In the genomic region with DNA sequence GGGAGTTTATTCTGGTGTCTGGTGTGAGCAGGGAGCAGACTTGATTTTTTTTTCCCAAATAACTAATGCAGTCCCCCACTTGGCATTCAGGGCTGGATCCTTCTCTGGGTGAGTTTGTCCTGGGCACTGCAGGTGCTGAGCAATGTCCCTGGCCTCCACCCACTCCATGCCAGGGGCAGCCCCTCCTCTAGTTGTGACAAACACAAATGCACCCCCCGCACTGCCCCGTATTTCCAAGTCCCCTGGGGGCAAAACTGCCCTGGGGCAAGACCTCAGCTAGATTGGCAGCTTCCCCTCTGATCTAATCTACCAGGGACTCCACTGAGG, we compare ENCODE assay signal across 9 cellular contexts. TPM values are rescaled to one million over a fixed set of nuclear protein-coding genes. Genes with fewer than 3 reads are reported as not detected.
DNase-seq lines count a peak whose midpoint lies in the region; ATAC-seq, FAIRE-seq and TF ChIP-seq lines count a peak whose summit lies in the region.
"Had no signal": no experiment of that assay in that cellular context is flagged by ENCODE, and none has a peak within 500 bp of the region (broad histone marks: within the 10 kb centered on the region; RNA-seq: fewer than 3 reads in every experiment).

No MANE protein-coding gene starts in this region.

- H3K27me3 ChIP-seq in right lobe of liver (no peaks in the 10 kb centered on the region), HepG2 (ENCODE audit: control insufficient read depth in 1 of 2, insufficient read depth in 2 of 2, low read length in 2 of 2) (no peaks in the 10 kb centered on the region), WERI-Rb-1 (ENCODE audit: insufficient read depth, low read depth, severe bottlenecking) (no peaks in the 10 kb centered on the region)

- H3K4me1 Mint-ChIP-seq in activated CD8-positive, alpha-beta T cell treated with anti-CD3 and anti-CD28 coated beads, Interleukin-2, amount 10 ng/mL, durations not matched to agents 7 days and 5 days (ENCODE audit: low read depth) = peaks cover 72% of the 10 kb centered on the region
- peaks cover 29% of the 10 kb centered on the region for H3K4me1 Mint-ChIP-seq in mesothelial cell of epicardium

- H3K79me2 ChIP-seq in HepG2 (ENCODE audit: insufficient read depth, low read length) = peaks cover 3% of the 10 kb centered on the region

- intact Hi-C loops in right lobe of liver (cut with DNase I) = no loop called here
- intact Hi-C loops in HepG2 (cut with micrococcal nuclease; ENCODE audit: unreplicated experiment) = no loop called here

- WGBS in right lobe of liver (ENCODE audit: insufficient coverage, low coverage, low lambda C conversion rate, missing lambda C conversion rate) = 60% methylated on average over 2 of the region's 2 CpGs
- WGBS in HepG2 (ENCODE audit: low lambda C conversion rate) = no CpG with 5 or more reads among the region's 2 CpGs

- H3K36me3 Mint-ChIP-seq in activated CD8-positive, alpha-beta T cell treated with anti-CD3 and anti-CD28 coated beads, Interleukin-2, amount 10 ng/mL, durations not matched to agents 7 days and 5 days (ENCODE audit: low read depth) = peaks cover 65% of the 10 kb centered on the region
- H3K36me3 Mint-ChIP-seq in mesothelial cell of epicardium = peaks cover 4% of the 10 kb centered on the region

- H3K9me3 Mint-ChIP-seq in activated CD8-positive, alpha-beta T cell treated with anti-CD3 and anti-CD28 coated beads, Interleukin-2, amount 10 ng/mL, durations not matched to agents 7 days and 5 days (ENCODE audit: insufficient read depth) = no peaks in the 10 kb centered on the region
- no peaks in the 10 kb centered on the region for H3K9me3 Mint-ChIP-seq in mesothelial cell of epicardium

- no peak overlapping the region for H2AFZ ChIP-seq in HepG2 (ENCODE audit: low read length)

- no peaks in the 10 kb centered on the region for H3K36me3 ChIP-seq in right lobe of liver
- no peaks in the 10 kb centered on the region for H3K36me3 ChIP-seq in HepG2 (replicated peaks in 1 of 2; ENCODE audit: control insufficient read depth in 1 of 2, insufficient read depth in 2 of 2, low read length in 2 of 2)
- peaks cover 3% of the 10 kb centered on the region for H3K36me3 ChIP-seq in WERI-Rb-1

- TF ChIP-seq CTCF in right lobe of liver (IDR thresholded peaks at IDR 0.05) (no peak), HepG2 (CRISPR knock-in tag; IDR thresholded peaks at IDR 0.05) (no peak), mesothelial cell of epicardium (IDR thresholded peaks at IDR 0.05; ENCODE audit: unreplicated experiment) (no peak), WERI-Rb-1 (IDR thresholded peaks at IDR 0.05; ENCODE audit: low read depth, low read length) (no peak)

- POLR2A ChIA-PET in HepG2 (lab: Yijun Ruan, JAX) = no interaction called here
- POLR2A ChIA-PET in activated CD8-positive, alpha-beta T cell treated with anti-CD3 and anti-CD28 coated beads, Interleukin-2, amount 10 ng/mL, durations not matched to agents 7 days and 5 days (lab: Charles Lee) = interaction anchor here (1.1 kb wide), 1 partner anchor 38 kb away, joined by 5 read pairs; no protein-coding TSS in a partner anchor

- H3K27ac Mint-ChIP-seq in activated CD8-positive, alpha-beta T cell treated with anti-CD3 and anti-CD28 coated beads, Interleukin-2, amount 10 ng/mL, durations not matched to agents 7 days and 5 days = peak overlapping the region; percentile 92
- H3K27ac Mint-ChIP-seq in mesothelial cell of epicardium = peak overlapping the region; percentile 69

- FAIRE-seq in HepG2 (lab: Jason Lieb, UNC) = no peak

- no TSS peak for BruUV-seq in HepG2 (replicated peaks; lab: Mats Ljungman, UMichigan)

- TF ChIP-seq POLR2A in right lobe of liver (IDR thresholded peaks at IDR 0.05) = no peak
- TF ChIP-seq POLR2A in HepG2 (IDR thresholded peaks at IDR 0.05; ENCODE audit: insufficient read depth in 1 of 2, low read depth in 2 of 2, low read length in 2 of 2) = no peak

- no peak overlapping the region for H3K9ac ChIP-seq in HepG2 (ENCODE audit: insufficient read depth, low read depth, low read length)

- H3K4me2 ChIP-seq in HepG2 (ENCODE audit: low read depth, low read length) = no peak overlapping the region

- no peak for ATAC-seq in right lobe of liver
- no peak for ATAC-seq in HepG2
- ATAC-seq in activated CD8-positive, alpha-beta T cell treated with anti-CD3 and anti-CD28 coated beads, Interleukin-2, amount 10 ng/mL, durations not matched to agents 7 days and 5 days = no peak
- no peak for ATAC-seq in HG03280 (IDR thresholded peaks at IDR 0.05; ENCODE audit: unreplicated experiment)

- TF ChIP-seq RAD21 in HepG2 (CRISPR knock-in tag; IDR thresholded peaks at IDR 0.05) = no peak

- H3K27ac ChIP-seq in right lobe of liver (peak overlapping the region; percentile 15 to 56 (median 49)), HepG2 (ENCODE audit: extremely low read length, insufficient read depth, low read length) (no peak overlapping the region), WERI-Rb-1 (no peak overlapping the region)

- no peaks in the 10 kb centered on the region for H3K9me3 ChIP-seq in right lobe of liver
- no peaks in the 10 kb centered on the region for H3K9me3 ChIP-seq in HepG2 (ENCODE audit: low read length)
- no peaks in the 10 kb centered on the region for H3K9me3 ChIP-seq in WERI-Rb-1 (ENCODE audit: severe bottlenecking)

- DNase-seq in right lobe of liver (peak in 1 of 3 donors; percentile 26), HepG2 (ENCODE audit: low spot score) (no peak), mesothelial cell of epicardium (ENCODE audit: low spot score in 2 of 2, unreplicated experiment in 2 of 2) (no peak), WERI-Rb-1 (no peak), COLO829 (ENCODE audit: low spot score) (no peak), anterior cingulate cortex (lab: John Stamatoyannopoulos, UW) (no peak)
- DNase-seq in activated CD8-positive, alpha-beta T cell treated with anti-CD3 and anti-CD28 coated beads, Interleukin-2, amount 10 ng/mL, durations not matched to agents 7 days and 5 days = no peak
- DNase-seq: NCI-H1694 had no signal

- in situ Hi-C loops in HepG2 (cut with HindIII; ENCODE audit: extremely low pct_ligation_motif_present, low pct_unique_long_range_greater_than_20kb) = no loop called here

- no peaks in the 10 kb centered on the region for H3K27me3 Mint-ChIP-seq in activated CD8-positive, alpha-beta T cell treated with anti-CD3 and anti-CD28 coated beads, Interleukin-2, amount 10 ng/mL, durations not matched to agents 7 days and 5 days (ENCODE audit: low read depth)
- no peaks in the 10 kb centered on the region for H3K27me3 Mint-ChIP-seq in mesothelial cell of epicardium (ENCODE audit: low read depth)

- no peak overlapping the region for H3K4me3 ChIP-seq in right lobe of liver
- H3K4me3 ChIP-seq in HepG2 (replicated peaks in 1 of 3; ENCODE audit: insufficient read depth in 1 of 3, low read depth in 2 of 3, low read length in 3 of 3) = no peak overlapping the region
- no peak overlapping the region for H3K4me3 ChIP-seq in WERI-Rb-1 (ENCODE audit: low read depth, low read length)

- peak overlapping the region; percentile 67 for H3K4me3 Mint-ChIP-seq in activated CD8-positive, alpha-beta T cell treated with anti-CD3 and anti-CD28 coated beads, Interleukin-2, amount 10 ng/mL, durations not matched to agents 7 days and 5 days
- no peak overlapping the region for H3K4me3 Mint-ChIP-seq in mesothelial cell of epicardium

- CTCF ChIA-PET in HepG2 (lab: Yijun Ruan, JAX; ENCODE audit: low intra/inter-chr PET ratio, low total read pairs) = no interaction called here
- CTCF ChIA-PET in activated CD8-positive, alpha-beta T cell treated with anti-CD3 and anti-CD28 coated beads, Interleukin-2, amount 10 ng/mL, durations not matched to agents 7 days and 5 days (lab: Charles Lee) = interaction anchor here (1.6 kb wide), 1 partner anchor 37 kb away, joined by 3 read pairs; no protein-coding TSS in a partner anchor

- TF ChIP-seq EP300 in HepG2 (IDR thresholded peaks at IDR 0.05; ENCODE audit: low read depth in 2 of 2, low read length in 2 of 2) = no peak
- TF ChIP-seq EP300 in HepG2 (CRISPR knock-in tag; IDR thresholded peaks at IDR 0.05; ENCODE audit: borderline replicate concordance) = no peak

- H4K20me1 ChIP-seq in HepG2 (ENCODE audit: insufficient read depth, low read length) = no peaks in the 10 kb centered on the region

- peaks cover 0 to 19% (median 9%) of the 10 kb centered on the region in 4 donors for H3K4me1 ChIP-seq in right lobe of liver
- peaks cover 66% of the 10 kb centered on the region for H3K4me1 ChIP-seq in HepG2 (ENCODE audit: insufficient read depth, low read length)

RNA-seq across cellular contexts. Expression of a gene that starts 6.4 kb away (rescaled TPM):
- 10 to 100 TPM in 4 of 6 experiments, 1 to 10 TPM in 2; 8.3 to 13.8 (median 10.8) TPM for total RNA-seq in right lobe of liver
- 3.5 and 4.3 TPM in 2 replicates for total RNA-seq in HepG2 (2016; rRNA removed; fragmentation: Illumina TruSeq; extraction: Trizol)
- 2.2 and 2.7 TPM in 2 replicates for total RNA-seq in HepG2 (2016; cell fraction: cytosol; rRNA removed; fragmentation: Illumina TruSeq; extraction: Trizol; ENCODE audit: low read depth)
- 3.5 and 4.0 TPM in 2 replicates for total RNA-seq in HepG2 (2016; cell fraction: insoluble cytoplasmic fraction; rRNA removed; fragmentation: Illumina TruSeq; extraction: Trizol)
- 2.7 and 3.2 TPM in 2 replicates for total RNA-seq in HepG2 (2016; cell fraction: membrane; rRNA removed; fragmentation: Illumina TruSeq; extraction: Trizol)
- 2.4 and 2.5 TPM in 2 replicates for total RNA-seq in HepG2 (2016; cell fraction: nucleus; rRNA removed; fragmentation: Illumina TruSeq; extraction: Trizol)
- 17.8 and 20.3 TPM in 2 replicates for polyA plus RNA-seq in HepG2 (2011; rRNA removed)
- 13.9 and 16.9 TPM in 2 replicates for polyA plus RNA-seq in HepG2 (2011; cell fraction: cytosol; rRNA removed)
- 10.8 and 12.6 TPM in 2 replicates for polyA plus RNA-seq in HepG2 (2011; cell fraction: nucleus; rRNA removed)
- 6.2 and 6.8 TPM in 2 replicates for polyA plus RNA-seq in HepG2 (2012)
- polyA plus RNA-seq in HepG2 (2016; cell fraction: cytosol; fragmentation: Illumina TruSeq; extraction: Trizol; ENCODE audit: low read depth) = 0.97 and 1.0 TPM in 2 replicates
- 6.2 and 7.9 TPM in 2 replicates for polyA plus RNA-seq in HepG2 (2016; cell fraction: insoluble cytoplasmic fraction; fragmentation: Illumina TruSeq; extraction: Trizol; ENCODE audit: low read depth)
- polyA plus RNA-seq in HepG2 (2016; cell fraction: membrane; fragmentation: Illumina TruSeq; extraction: Trizol; ENCODE audit: low read depth) = 2.8 TPM in 2 replicates
- polyA plus RNA-seq in HepG2 (2016; cell fraction: nucleus; fragmentation: Illumina TruSeq; extraction: Trizol; ENCODE audit: insufficient read depth, low read depth) = 6.6 and 6.8 TPM in 2 replicates
- polyA minus RNA-seq in HepG2 (2011; rRNA and poly(A)+ RNA removed; ENCODE audit: low replicate concordance) = 23.6 and 71.5 TPM in 2 replicates
- 19.3 and 25.0 TPM in 2 replicates for polyA minus RNA-seq in HepG2 (2011; cell fraction: cytosol; rRNA and poly(A)+ RNA removed)
- 5.3 and 6.0 TPM in 2 replicates for polyA minus RNA-seq in HepG2 (2011; cell fraction: nucleus; rRNA and poly(A)+ RNA removed)
- 100 to 1,000 TPM; 235 to 240 TPM for total RNA-seq in activated CD8-positive, alpha-beta T cell treated with anti-CD3 and anti-CD28 coated beads, Interleukin-2, amount 10 ng/mL, durations not matched to agents 7 days and 5 days
- total RNA-seq in mesothelial cell of epicardium = 33.0 to 34.7 TPM (median 34.1 TPM) in 3 replicates

RNA-seq across cellular contexts. Expression of a gene that starts 7.0 kb away (rescaled TPM):
- total RNA-seq in right lobe of liver (1 to 10 TPM in 5 of 6 experiments, not detected in 1; 1.2 to 6.9 (median 4.2) TPM), HepG2 (2016; rRNA removed; fragmentation: Illumina TruSeq; extraction: Trizol) (0.24 and 0.77 TPM in 2 replicates), mesothelial cell of epicardium (11.0 to 14.4 TPM (median 13.8 TPM) in 3 replicates)
- 0.79 and 0.91 TPM in 2 replicates for total RNA-seq in HepG2 (2016; cell fraction: cytosol; rRNA removed; fragmentation: Illumina TruSeq; extraction: Trizol; ENCODE audit: low read depth)
- 0.34 and 1.5 TPM in 2 replicates for total RNA-seq in HepG2 (2016; cell fraction: insoluble cytoplasmic fraction; rRNA removed; fragmentation: Illumina TruSeq; extraction: Trizol)
- 0.83 and 1.5 TPM in 2 replicates for total RNA-seq in HepG2 (2016; cell fraction: membrane; rRNA removed; fragmentation: Illumina TruSeq; extraction: Trizol)
- total RNA-seq in HepG2 (2016; cell fraction: nucleus; rRNA removed; fragmentation: Illumina TruSeq; extraction: Trizol) = 1.1 and 2.5 TPM in 2 replicates
- 3.9 and 4.1 TPM in 2 replicates for polyA plus RNA-seq in HepG2 (2011; rRNA removed)
- 0.55 and 0.75 TPM in 2 replicates for polyA plus RNA-seq in HepG2 (2011; cell fraction: cytosol; rRNA removed)
- polyA plus RNA-seq in HepG2 (2011; cell fraction: nucleus; rRNA removed) = 66.6 and 91.0 TPM in 2 replicates
- 1.7 and 4.4 TPM in 2 replicates for polyA plus RNA-seq in HepG2 (2012)
- polyA plus RNA-seq in HepG2 (2016; cell fraction: cytosol; fragmentation: Illumina TruSeq; extraction: Trizol; ENCODE audit: low read depth) = 0.57 and 1.2 TPM in 2 replicates
- 0.45 and 0.53 TPM in 2 replicates for polyA plus RNA-seq in HepG2 (2016; cell fraction: insoluble cytoplasmic fraction; fragmentation: Illumina TruSeq; extraction: Trizol; ENCODE audit: low read depth)
- 0.94 TPM in 2 replicates for polyA plus RNA-seq in HepG2 (2016; cell fraction: membrane; fragmentation: Illumina TruSeq; extraction: Trizol; ENCODE audit: low read depth)
- 4.3 and 6.3 TPM in 2 replicates for polyA plus RNA-seq in HepG2 (2016; cell fraction: nucleus; fragmentation: Illumina TruSeq; extraction: Trizol; ENCODE audit: insufficient read depth, low read depth)
- polyA minus RNA-seq in HepG2 (2011; rRNA and poly(A)+ RNA removed; ENCODE audit: low replicate concordance) = 0.54 and 2.7 TPM in 2 replicates
- polyA minus RNA-seq in HepG2 (2011; cell fraction: cytosol; rRNA and poly(A)+ RNA removed) = not detected in 2 replicates
- 1.9 and 4.2 TPM in 2 replicates for polyA minus RNA-seq in HepG2 (2011; cell fraction: nucleus; rRNA and poly(A)+ RNA removed)
- 1 to 10 TPM; 8.7 to 9.5 TPM for total RNA-seq in activated CD8-positive, alpha-beta T cell treated with anti-CD3 and anti-CD28 coated beads, Interleukin-2, amount 10 ng/mL, durations not matched to agents 7 days and 5 days

RNA-seq across cellular contexts. Expression of a gene that starts 38.6 kb away (rescaled TPM):
- total RNA-seq in right lobe of liver = 100 to 1,000 TPM in 4 of 6 experiments, 10 to 100 TPM in 2; 80.5 to 218 (median 117) TPM
- 35.5 and 44.9 TPM in 2 replicates for total RNA-seq in HepG2 (2016; rRNA removed; fragmentation: Illumina TruSeq; extraction: Trizol)
- 52.3 and 57.0 TPM in 2 replicates for total RNA-seq in HepG2 (2016; cell fraction: cytosol; rRNA removed; fragmentation: Illumina TruSeq; extraction: Trizol; ENCODE audit: low read depth)
- 30.7 and 45.2 TPM in 2 replicates for total RNA-seq in HepG2 (2016; cell fraction: insoluble cytoplasmic fraction; rRNA removed; fragmentation: Illumina TruSeq; extraction: Trizol)
- 90.7 and 98.8 TPM in 2 replicates for total RNA-seq in HepG2 (2016; cell fraction: membrane; rRNA removed; fragmentation: Illumina TruSeq; extraction: Trizol)
- 29.7 and 31.4 TPM in 2 replicates for total RNA-seq in HepG2 (2016; cell fraction: nucleus; rRNA removed; fragmentation: Illumina TruSeq; extraction: Trizol)
- polyA plus RNA-seq in HepG2 (2011; rRNA removed) = 112 and 129 TPM in 2 replicates
- polyA plus RNA-seq in HepG2 (2011; cell fraction: cytosol; rRNA removed) = 75.6 and 125 TPM in 2 replicates
- polyA plus RNA-seq in HepG2 (2011; cell fraction: nucleus; rRNA removed) = 253 and 307 TPM in 2 replicates
- 68.1 and 73.6 TPM in 2 replicates for polyA plus RNA-seq in HepG2 (2012)
- 65.6 and 66.5 TPM in 2 replicates for polyA plus RNA-seq in HepG2 (2016; cell fraction: cytosol; fragmentation: Illumina TruSeq; extraction: Trizol; ENCODE audit: low read depth)
- polyA plus RNA-seq in HepG2 (2016; cell fraction: insoluble cytoplasmic fraction; fragmentation: Illumina TruSeq; extraction: Trizol; ENCODE audit: low read depth) = 34.0 and 45.2 TPM in 2 replicates
- 77.4 and 85.7 TPM in 2 replicates for polyA plus RNA-seq in HepG2 (2016; cell fraction: membrane; fragmentation: Illumina TruSeq; extraction: Trizol; ENCODE audit: low read depth)
- 73.2 and 74.3 TPM in 2 replicates for polyA plus RNA-seq in HepG2 (2016; cell fraction: nucleus; fragmentation: Illumina TruSeq; extraction: Trizol; ENCODE audit: insufficient read depth, low read depth)
- polyA minus RNA-seq in HepG2 (2011; rRNA and poly(A)+ RNA removed; ENCODE audit: low replicate concordance) = 79.7 and 204 TPM in 2 replicates
- polyA minus RNA-seq in HepG2 (2011; cell fraction: cytosol; rRNA and poly(A)+ RNA removed) = 99.9 and 101 TPM in 2 replicates
- polyA minus RNA-seq in HepG2 (2011; cell fraction: nucleus; rRNA and poly(A)+ RNA removed) = 40.2 and 51.7 TPM in 2 replicates
- total RNA-seq in activated CD8-positive, alpha-beta T cell treated with anti-CD3 and anti-CD28 coated beads, Interleukin-2, amount 10 ng/mL, durations not matched to agents 7 days and 5 days = 100 to 1,000 TPM; 332 to 348 TPM
- total RNA-seq in mesothelial cell of epicardium = 92.6 to 97.1 TPM (median 95.9 TPM) in 3 replicates

Comparison
In these comparisons a context has a peak if more than half of its experiments do, and no peak if none do; other contexts are left out.
1. H3K27ac ChIP-seq: peak in right lobe of liver (3 of 3); none in HepG2 (single experiment) and WERI-Rb-1 (single experiment).